ENCODE assay signal across 9 cellular contexts in the genomic region with DNA sequence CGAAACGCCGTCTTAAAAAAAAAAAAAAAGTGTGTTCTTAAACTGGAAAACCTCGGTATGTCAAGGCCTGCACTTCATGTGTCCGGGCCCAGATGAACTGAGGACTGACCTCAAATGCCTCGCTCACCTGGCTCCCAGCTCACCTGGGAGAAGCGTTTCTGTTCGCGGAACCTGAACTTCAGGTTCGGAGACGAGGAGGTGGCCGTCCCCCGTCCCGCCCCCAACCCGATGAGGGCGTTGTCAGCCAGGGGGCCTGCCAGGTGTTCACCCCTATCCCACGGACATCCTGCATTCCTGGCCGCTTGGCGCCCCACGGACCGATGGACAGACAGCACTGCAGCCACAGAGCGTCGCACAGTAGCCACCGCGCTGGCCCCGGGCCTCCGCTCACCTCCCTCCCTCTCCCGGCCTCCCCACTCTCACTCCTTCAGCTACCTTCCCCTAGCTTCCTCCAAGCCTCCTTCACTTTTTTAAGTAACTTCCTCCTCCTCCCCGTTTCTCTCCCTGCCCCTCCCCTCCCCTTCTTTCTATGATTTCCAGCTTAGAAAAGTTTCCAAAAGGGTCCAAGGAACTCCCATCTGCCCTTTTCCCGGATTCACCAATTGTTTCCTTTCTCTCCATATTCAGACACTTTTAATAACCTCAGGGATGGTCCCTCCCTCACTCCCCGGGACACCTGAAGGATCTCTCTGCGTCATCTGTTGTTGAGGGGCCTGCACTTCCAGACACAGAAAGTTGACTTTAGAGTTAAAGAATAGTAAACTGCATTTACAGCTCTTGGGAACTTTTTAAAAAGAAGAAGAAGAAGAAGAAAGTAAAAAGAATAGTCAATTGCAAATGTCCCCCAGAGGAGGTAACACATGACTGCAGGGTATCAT. TPM values are rescaled to one million over a fixed set of nuclear protein-coding genes. Genes with fewer than 3 reads are reported as not detected.
DNase-seq lines count a peak whose midpoint lies in the region; ATAC-seq lines count a peak whose summit lies in the region.
"Had no signal": no experiment of that assay in that cellular context is flagged by ENCODE, and none has a peak within 500 bp of the region (broad histone marks: within the 10 kb centered on the region; RNA-seq: fewer than 3 reads in every experiment).

No MANE protein-coding gene starts in this region.

- H3K36me3 Mint-ChIP-seq in stimulated activated naive CD8-positive, alpha-beta T cell treated with anti-CD3 and anti-CD28 coated beads, Interleukin-15, Interleukin-2, amounts not matched to agents 100 ng/mL and 50 ng/mL, for 24 hours (ENCODE audit: low read depth): no peaks in the 10 kb centered on the region
- H3K36me3 Mint-ChIP-seq in activated CD8-positive, alpha-beta T cell treated with anti-CD3 and anti-CD28 coated beads, Interleukin-2, amount 10 ng/mL, durations not matched to agents 7 days and 5 days (ENCODE audit: low read depth): peaks cover 3% of the 10 kb centered on the region

- no peak for ATAC-seq in stimulated activated naive CD8-positive, alpha-beta T cell treated with anti-CD3 and anti-CD28 coated beads, Interleukin-15, Interleukin-2, amounts not matched to agents 100 U/mL and 50 U/mL, for 24 hours
- ATAC-seq in activated CD8-positive, alpha-beta T cell treated with anti-CD3 and anti-CD28 coated beads, Interleukin-2, amount 10 ng/mL, durations not matched to agents 7 days and 5 days: peak; percentile 15
- no peak for ATAC-seq in GM18519 (IDR thresholded peaks at IDR 0.05; ENCODE audit: low FRiP score, unreplicated experiment)
- no peak for ATAC-seq in Right ventricle myocardium superior (ENCODE audit: poor library complexity)

- no peak overlapping the region for H3K4me3 ChIP-seq in urinary bladder (ENCODE audit: low read depth, low read length)

- POLR2A ChIA-PET in activated CD8-positive, alpha-beta T cell treated with anti-CD3 and anti-CD28 coated beads, Interleukin-2, amount 10 ng/mL, durations not matched to agents 7 days and 5 days (lab: Charles Lee): interaction anchor here (0.6 to 2.0 kb wide), 5 partner anchors 22 to 83 kb away, joined by 3 to 10 read pairs (median 4); a partner anchor contains a TSS

- H3K27me3 Mint-ChIP-seq in stimulated activated naive CD8-positive, alpha-beta T cell treated with anti-CD3 and anti-CD28 coated beads, Interleukin-15, Interleukin-2, amounts not matched to agents 100 ng/mL and 50 ng/mL, for 24 hours: no peaks in the 10 kb centered on the region
- no peaks in the 10 kb centered on the region for H3K27me3 Mint-ChIP-seq in activated CD8-positive, alpha-beta T cell treated with anti-CD3 and anti-CD28 coated beads, Interleukin-2, amount 10 ng/mL, durations not matched to agents 7 days and 5 days (ENCODE audit: low read depth)

- CTCF ChIA-PET in activated CD8-positive, alpha-beta T cell treated with anti-CD3 and anti-CD28 coated beads, Interleukin-2, amount 10 ng/mL, durations not matched to agents 7 days and 5 days (lab: Charles Lee): interaction anchor here (0.8 to 12.3 kb wide), 9 partner anchors 11 to 112 kb away, joined by 3 to 147 read pairs (median 4); a partner anchor contains a TSS

- no peaks in the 10 kb centered on the region for H3K36me3 ChIP-seq in urinary bladder (ENCODE audit: insufficient read depth)

- no peaks in the 10 kb centered on the region for H3K9me3 Mint-ChIP-seq in stimulated activated naive CD8-positive, alpha-beta T cell treated with anti-CD3 and anti-CD28 coated beads, Interleukin-15, Interleukin-2, amounts not matched to agents 100 ng/mL and 50 ng/mL, for 24 hours
- no peaks in the 10 kb centered on the region for H3K9me3 Mint-ChIP-seq in activated CD8-positive, alpha-beta T cell treated with anti-CD3 and anti-CD28 coated beads, Interleukin-2, amount 10 ng/mL, durations not matched to agents 7 days and 5 days (ENCODE audit: insufficient read depth)

- H3K27ac ChIP-seq in urinary bladder (ENCODE audit: low read depth): peak overlapping the region; percentile 73

- 59% methylated on average over 32 of the region's 32 CpGs for WGBS in urinary bladder

- intact Hi-C loops in Right ventricle myocardium superior (cut with DNase I): no loop called here

- H3K4me3 Mint-ChIP-seq in stimulated activated naive CD8-positive, alpha-beta T cell treated with anti-CD3 and anti-CD28 coated beads, Interleukin-15, Interleukin-2, amounts not matched to agents 100 ng/mL and 50 ng/mL, for 24 hours: peak overlapping the region; percentile 65
- peak overlapping the region; percentile 70 for H3K4me3 Mint-ChIP-seq in activated CD8-positive, alpha-beta T cell treated with anti-CD3 and anti-CD28 coated beads, Interleukin-2, amount 10 ng/mL, durations not matched to agents 7 days and 5 days

- H3K4me1 Mint-ChIP-seq in stimulated activated naive CD8-positive, alpha-beta T cell treated with anti-CD3 and anti-CD28 coated beads, Interleukin-15, Interleukin-2, amounts not matched to agents 100 ng/mL and 50 ng/mL, for 24 hours (ENCODE audit: low read depth): peaks cover 70% of the 10 kb centered on the region
- peaks cover 67% of the 10 kb centered on the region for H3K4me1 Mint-ChIP-seq in activated CD8-positive, alpha-beta T cell treated with anti-CD3 and anti-CD28 coated beads, Interleukin-2, amount 10 ng/mL, durations not matched to agents 7 days and 5 days (ENCODE audit: low read depth)

- peak overlapping the region; percentile 67 for H3K27ac Mint-ChIP-seq in stimulated activated naive CD8-positive, alpha-beta T cell treated with anti-CD3 and anti-CD28 coated beads, Interleukin-15, Interleukin-2, amounts not matched to agents 100 ng/mL and 50 ng/mL, for 24 hours
- peak overlapping the region; percentile 91 for H3K27ac Mint-ChIP-seq in activated CD8-positive, alpha-beta T cell treated with anti-CD3 and anti-CD28 coated beads, Interleukin-2, amount 10 ng/mL, durations not matched to agents 7 days and 5 days

- DNase-seq in stimulated activated naive CD8-positive, alpha-beta T cell treated with anti-CD3 and anti-CD28 coated beads, Interleukin-15, Interleukin-2, amounts not matched to agents 100 U/mL and 50 U/mL, for 24 hours: no peak
- no peak for DNase-seq in activated CD8-positive, alpha-beta T cell treated with anti-CD3 and anti-CD28 coated beads, Interleukin-2, amount 10 ng/mL, durations not matched to agents 7 days and 5 days
- DNase-seq in left kidney (ENCODE audit: low read depth, low spot score): peak; percentile 48
- DNase-seq in HuH-7 (ENCODE audit: low spot score): no peak
- DNase-seq in Right ventricle myocardium superior: no peak
- DNase-seq: activated effector memory CD4-positive, alpha-beta T cell treated with Interleukin-2 at 50 U/mL for 16 hours had no signal

- no peaks in the 10 kb centered on the region for H3K4me1 ChIP-seq in urinary bladder (ENCODE audit: insufficient read depth)

RNA-seq across cellular contexts. Expression of a gene that starts 22.7 kb away (rescaled TPM):
- 100 to 1,000 TPM; 217 to 220 TPM for total RNA-seq in activated CD8-positive, alpha-beta T cell treated with anti-CD3 and anti-CD28 coated beads, Interleukin-2, amount 10 ng/mL, durations not matched to agents 7 days and 5 days
- total RNA-seq in urinary bladder (45.8 TPM), Right ventricle myocardium superior (19.3 TPM)
- 48.8 TPM for polyA plus RNA-seq in urinary bladder

RNA-seq across cellular contexts. Expression of a gene that starts 54.7 kb away (rescaled TPM):
- total RNA-seq in activated CD8-positive, alpha-beta T cell treated with anti-CD3 and anti-CD28 coated beads, Interleukin-2, amount 10 ng/mL, durations not matched to agents 7 days and 5 days: 10 to 100 TPM; 23.0 to 25.7 TPM
- 15.4 TPM for total RNA-seq in urinary bladder
- polyA plus RNA-seq in urinary bladder: 12.1 TPM
- 2.6 TPM for total RNA-seq in Right ventricle myocardium superior
